8 cellular contexts compared by ENCODE assay signal in the genomic region with DNA sequence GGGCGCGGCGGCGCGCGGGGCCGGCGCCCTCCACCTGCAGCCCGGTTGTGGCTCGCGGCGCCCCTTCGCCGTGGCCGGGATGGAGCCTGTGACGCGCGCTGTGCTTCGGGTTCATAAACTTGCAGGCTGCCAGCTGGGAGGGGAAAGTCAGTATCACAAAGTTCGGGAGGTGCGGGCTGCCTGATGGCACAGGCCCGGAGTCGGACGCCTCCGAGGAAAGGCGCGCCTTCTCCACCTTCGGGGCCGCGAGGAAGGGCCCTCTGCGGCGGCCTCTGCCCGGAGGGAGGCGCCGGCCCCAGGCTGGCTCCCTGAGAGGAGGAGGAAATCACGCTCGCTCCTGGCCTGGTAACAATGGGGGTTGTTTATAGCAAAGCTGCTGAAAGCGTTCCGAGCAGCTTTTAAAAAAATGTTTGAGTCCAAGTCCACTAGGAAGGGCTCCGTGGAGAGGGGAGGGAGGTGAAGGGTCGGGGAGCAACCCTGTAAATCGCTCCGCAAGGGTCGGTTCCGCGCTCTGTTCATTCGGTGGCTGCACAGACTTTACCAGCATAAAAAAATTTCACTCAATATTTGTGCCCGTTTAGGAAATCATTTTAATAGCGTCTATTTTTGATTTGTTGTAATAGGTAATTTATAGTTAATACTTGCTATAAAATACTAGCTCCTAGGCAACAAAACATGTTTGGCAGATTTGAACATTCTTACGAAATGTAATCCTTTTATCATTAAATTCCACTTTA. TPM values are rescaled to one million over a fixed set of nuclear protein-coding genes. Genes with fewer than 3 reads are reported as not detected.
DNase-seq lines count a peak whose midpoint lies in the region; ATAC-seq and TF ChIP-seq lines count a peak whose summit lies in the region.

No MANE protein-coding gene starts in this region.

- H3K9me3 ChIP-seq in skeletal muscle tissue (ENCODE audit: control insufficient read depth in 3 of 3, low read length in 3 of 3), result no peaks in the 10 kb centered on the region

- H3K4me3 ChIP-seq in HL-60 (replicated peaks; ENCODE audit: insufficient read depth, low read length) (peak overlapping the region; percentile 21; the same call in 1 of the 2 replicates), skeletal muscle tissue (ENCODE audit: low read length in 3 of 3) (peak overlapping the region; percentile 71 to 82 (median 78))

- H3K4me1 ChIP-seq in skeletal muscle tissue (ENCODE audit: control insufficient read depth in 3 of 3, insufficient read depth in 3 of 3, low read length in 3 of 3), result peaks cover 14 to 21% (median 15%) of the 10 kb centered on the region in 3 donors

- peak; percentile 27 for ATAC-seq in GM19452 (IDR thresholded peaks at IDR 0.05; ENCODE audit: unreplicated experiment)

- TF ChIP-seq CTCF in HL-60 (IDR thresholded peaks at IDR 0.05; ENCODE audit: insufficient read depth, low read length), result no peak

- H3K36me3 ChIP-seq in skeletal muscle tissue (ENCODE audit: control insufficient read depth in 3 of 3, insufficient read depth in 3 of 3, low read length in 3 of 3), result no peaks in the 10 kb centered on the region

- H3K27me3 ChIP-seq in HL-60 (ENCODE audit: insufficient read depth, poor library complexity, severe bottlenecking) (peaks cover 32% of the 10 kb centered on the region), skeletal muscle tissue (ENCODE audit: control insufficient read depth in 3 of 3, insufficient read depth in 3 of 3, low read length in 3 of 3) (peaks cover 0 to 4% (median 3%) of the 10 kb centered on the region in 3 donors)

- DNase-seq in COLO829 (ENCODE audit: low spot score), result peak; percentile 25
- DNase-seq in HL-60 (ENCODE audit: low read depth in 1 of 2, low spot score in 1 of 2), result no peak
- peak; percentile 25 for DNase-seq in T-helper 9 cell
- peak; percentile 39 for DNase-seq in cerebellar cortex (ENCODE audit: low spot score)
- peak; percentile 87 for DNase-seq in islet precursor cell
- no peak for DNase-seq in activated gamma-delta T cell treated with Interleukin-2 at 50 U/mL for 16 hours

- H3K9ac ChIP-seq in skeletal muscle tissue (ENCODE audit: low read depth in 1 of 3, low read length in 3 of 3), result peak overlapping the region; percentile 69 to 81 (median 73)

- no peak overlapping the region for H3K27ac ChIP-seq in HL-60 (replicated peaks)
- H3K27ac ChIP-seq in skeletal muscle tissue (ENCODE audit: low read depth, low read length), result peak overlapping the region; percentile 4

RNA-seq across cellular contexts. Expression of a gene that starts 1.0 kb away (rescaled TPM):
- total RNA-seq in skeletal muscle tissue, result 40.7 TPM

Comparison
In these comparisons a context has a peak if more than half of its experiments do, and no peak if none do; other contexts are left out.
1. DNase-seq: peak in COLO829 (single experiment), T-helper 9 cell (single experiment), cerebellar cortex (single experiment) and islet precursor cell (single experiment); none in HL-60 (0 of 2) and activated gamma-delta T cell treated with Interleukin-2 at 50 U/mL for 16 hours (single experiment).